ENCODE assay signal across 10 cellular contexts in the genomic region with DNA sequence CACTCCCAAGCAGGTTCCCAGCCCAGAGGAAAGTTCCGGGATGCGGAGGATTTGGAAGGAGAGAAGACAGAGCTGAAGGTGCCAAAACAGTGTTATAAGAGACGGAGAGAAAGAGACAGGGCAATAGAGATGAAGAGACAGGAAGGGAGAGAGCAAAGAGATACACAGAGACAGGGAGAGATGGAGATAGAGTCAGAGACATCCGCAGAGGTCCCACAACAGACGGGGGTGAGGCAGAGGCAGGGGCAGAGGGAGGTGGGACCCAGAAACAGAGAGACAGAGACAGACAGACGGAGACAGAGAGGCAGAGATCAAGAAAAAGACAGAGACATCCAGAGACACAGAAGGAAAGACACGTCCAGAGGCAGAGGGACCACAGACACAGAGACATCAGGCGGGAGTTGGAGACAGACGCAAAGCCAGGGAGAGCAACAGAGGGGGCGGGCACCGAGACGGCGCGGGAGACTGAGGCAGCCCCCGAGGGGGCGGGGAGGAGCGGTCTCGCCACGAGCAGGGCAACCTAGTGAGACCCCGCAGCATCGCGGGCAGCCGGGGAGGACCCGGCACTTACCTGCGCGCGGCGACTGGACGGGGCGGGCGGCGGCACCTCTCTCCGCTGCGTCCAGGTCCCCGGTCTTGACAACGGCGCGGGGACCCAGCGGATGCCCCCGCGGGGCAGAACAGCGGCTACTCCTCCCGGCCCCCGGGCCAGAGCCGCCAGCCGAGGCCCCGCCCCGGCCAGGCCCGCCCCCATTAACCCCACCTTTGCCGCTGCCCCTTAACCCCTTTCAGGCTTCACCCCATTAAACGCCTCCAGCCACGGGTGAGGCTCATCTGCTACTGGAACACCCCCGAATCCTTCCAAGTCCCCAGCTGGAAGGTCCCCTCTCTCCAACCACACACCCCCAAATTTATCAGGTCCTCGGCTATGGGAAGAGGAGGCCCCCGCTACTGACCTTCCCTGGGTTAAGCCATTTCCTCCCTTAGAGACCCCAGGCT. TPM values are rescaled to one million over a fixed set of nuclear protein-coding genes. Genes with fewer than 3 reads are reported as not detected.
DNase-seq lines count a peak whose midpoint lies in the region; ATAC-seq and TF ChIP-seq lines count a peak whose summit lies in the region.
"Had no signal": no experiment of that assay in that cellular context is flagged by ENCODE, and none has a peak within 500 bp of the region (broad histone marks: within the 10 kb centered on the region; RNA-seq: fewer than 3 reads in every experiment).

A gene (minus strand): TSS at position 689 of the 999 bp plus-strand sequence. CDS start 10,346 bp downstream, outside the sequence.

- H3K9me3 Mint-ChIP-seq in WTC11 = no peaks in the 10 kb centered on the region

- intact Hi-C loops in left cardiac atrium (cut with DNase I) = no loop called here
- intact Hi-C loops in sigmoid colon (cut with DNase I) = no loop called here

- H3K4me1 ChIP-seq in sigmoid colon = peaks cover 0 to 11% (median 4%) of the 10 kb centered on the region in 4 donors

- CTCF ChIA-PET in WTC11 (lab: Charles Lee) = interaction anchor here (0.9 to 5.2 kb wide), 4 partner anchors 11 to 73 kb away, joined by 3 to 81 read pairs (median 5); no protein-coding TSS in a partner anchor

- H3K27me3 Mint-ChIP-seq in WTC11 (ENCODE audit: low read depth) = peaks cover 74% of the 10 kb centered on the region

- H3K4me3 ChIP-seq in sigmoid colon = peak within 1 kb of the TSS; percentile 5 to 32 (median 28)
- H3K4me3 ChIP-seq: SK-N-MC, smooth muscle cell had no signal

- 6 to 8% methylated on average over 55 of the region's 55 CpGs for WGBS in sigmoid colon, 2 donors

- ATAC-seq in WTC11 = peak; percentile 85
- ATAC-seq in left cardiac atrium = peak; percentile 65 to 69
- no peak for ATAC-seq in GM18520 (IDR thresholded peaks at IDR 0.05; ENCODE audit: unreplicated experiment)
- ATAC-seq in HG02763 (IDR thresholded peaks at IDR 0.05; ENCODE audit: unreplicated experiment) = no peak
- no peak for ATAC-seq in GM19035 (IDR thresholded peaks at IDR 0.05; ENCODE audit: unreplicated experiment)

- H3K36me3 ChIP-seq in sigmoid colon = no peaks in the 10 kb centered on the region

- H3K4me1 Mint-ChIP-seq in WTC11 = peaks cover 54% of the 10 kb centered on the region

- TF ChIP-seq CTCF in GM20000 (IDR thresholded peaks at IDR 0.05; ENCODE audit: extremely low read depth, missing control alignments) (no peak), WTC11 (IDR thresholded peaks at IDR 0.05) (no peak), sigmoid colon (IDR thresholded peaks at IDR 0.05) (no peak), GM13976 (IDR thresholded peaks at IDR 0.05; ENCODE audit: borderline replicate concordance, control extremely low read depth, extremely low read depth, insufficient read depth, missing control alignments) (no peak)

- H3K27me3 ChIP-seq in sigmoid colon = peaks cover 15 to 80% (median 68%) of the 10 kb centered on the region in 3 donors

- peak within 1 kb of the TSS in 3 of 4 donors; percentile 4 to 56 (median 17) for H3K27ac ChIP-seq in sigmoid colon
- H3K27ac ChIP-seq: SK-N-MC had no signal

- peak within 1 kb of the TSS; percentile 65 for H3K4me3 Mint-ChIP-seq in WTC11

- H3K9me3 ChIP-seq in sigmoid colon = no peaks in the 10 kb centered on the region

- no peak for TF ChIP-seq EP300 in sigmoid colon (IDR thresholded peaks at IDR 0.05)

- POLR2A ChIA-PET in WTC11 (lab: Charles Lee) = interaction anchor here (0.5 kb wide), 1 partner anchor 15 kb away, joined by 3 read pairs; no protein-coding TSS in a partner anchor

- H3K27ac Mint-ChIP-seq in WTC11 = no peak within 1 kb of the TSS

- no peaks in the 10 kb centered on the region for H3K36me3 Mint-ChIP-seq in WTC11

- DNase-seq in GM20000 (ENCODE audit: low spot score) (peak; percentile 32), WTC11 (ENCODE audit: low spot score) (peak; percentile 79), left cardiac atrium (peak; percentile 62), sigmoid colon (no peak), GM13976 (ENCODE audit: low spot score) (no peak)

- in situ Hi-C loops in GM13976 (cut with MboI; ENCODE audit: low sequenced_read_pairs, unreplicated experiment) = no loop called here

- TF ChIP-seq POLR2A in sigmoid colon (IDR thresholded peaks at IDR 0.05) = no peak

TF ChIP-seq in WTC11, 78 proteins besides CTCF, POLR2A, EP300 and RAD21 (continues in another document):
- TF ChIP-seq ZNF121 (CRISPR knock-in tag; IDR thresholded peaks at IDR 0.05) = peak; percentile 99
- TF ChIP-seq, protein P1, sequence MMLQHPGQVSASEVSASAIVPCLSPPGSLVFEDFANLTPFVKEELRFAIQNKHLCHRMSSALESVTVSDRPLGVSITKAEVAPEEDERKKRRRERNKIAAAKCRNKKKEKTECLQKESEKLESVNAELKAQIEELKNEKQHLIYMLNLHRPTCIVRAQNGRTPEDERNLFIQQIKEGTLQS (CRISPR knock-in tag; conservative IDR thresholded peaks at IDR 0.05) = no peak
- no peak for TF ChIP-seq ZNF232 (CRISPR knock-in tag; IDR thresholded peaks at IDR 0.05)
- no peak for TF ChIP-seq CREM (CRISPR knock-in tag; IDR thresholded peaks at IDR 0.05)
- TF ChIP-seq TEAD1 (CRISPR knock-in tag; IDR thresholded peaks at IDR 0.05) = no peak
- TF ChIP-seq GTF2I (CRISPR knock-in tag; conservative IDR thresholded peaks at IDR 0.05) = 0 out of 2 replicates have a peak, but pooled peaks have one; percentile 56
- TF ChIP-seq, protein P2, sequence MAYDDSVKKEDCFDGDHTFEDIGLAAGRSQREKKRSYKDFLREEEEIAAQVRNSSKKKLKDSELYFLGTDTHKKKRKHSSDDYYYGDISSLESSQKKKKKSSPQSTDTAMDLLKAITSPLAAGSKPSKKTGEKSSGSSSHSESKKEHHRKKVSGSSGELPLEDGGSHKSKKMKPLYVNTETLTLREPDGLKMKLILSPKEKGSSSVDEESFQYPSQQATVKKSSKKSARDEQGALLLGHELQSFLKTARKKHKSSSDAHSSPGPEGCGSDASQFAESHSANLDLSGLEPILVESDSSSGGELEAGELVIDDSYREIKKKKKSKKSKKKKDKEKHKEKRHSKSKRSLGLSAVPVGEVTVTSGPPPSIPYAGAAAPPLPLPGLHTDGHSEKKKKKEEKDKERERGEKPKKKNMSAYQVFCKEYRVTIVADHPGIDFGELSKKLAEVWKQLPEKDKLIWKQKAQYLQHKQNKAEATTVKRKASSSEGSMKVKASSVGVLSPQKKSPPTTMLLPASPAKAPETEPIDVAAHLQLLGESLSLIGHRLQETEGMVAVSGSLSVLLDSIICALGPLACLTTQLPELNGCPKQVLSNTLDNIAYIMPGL (CRISPR knock-in tag; IDR thresholded peaks at IDR 0.05) = no peak
- no peak for TF ChIP-seq GRHL2 (CRISPR knock-in tag; IDR thresholded peaks at IDR 0.05; ENCODE audit: insufficient replicate concordance, severe bottlenecking)
- TF ChIP-seq SOX15 (CRISPR knock-in tag; IDR thresholded peaks at IDR 0.05) = no peak
- no peak for TF ChIP-seq ZNF396 (CRISPR knock-in tag; IDR thresholded peaks at IDR 0.05; ENCODE audit: borderline replicate concordance)
- no peak for TF ChIP-seq NR3C1 (CRISPR knock-in tag; conservative IDR thresholded peaks at IDR 0.05; ENCODE audit: low read depth)
- TF ChIP-seq NR2C2 (CRISPR knock-in tag; IDR thresholded peaks at IDR 0.05) = no peak
- TF ChIP-seq FOXK1 (CRISPR knock-in tag; IDR thresholded peaks at IDR 0.05) = no peak
- TF ChIP-seq SMAD4 (CRISPR knock-in tag; IDR thresholded peaks at IDR 0.05) = no peak
- no peak for TF ChIP-seq CREB1 (CRISPR knock-in tag; IDR thresholded peaks at IDR 0.05)
- TF ChIP-seq ZNF317 (CRISPR knock-in tag; IDR thresholded peaks at IDR 0.05; ENCODE audit: borderline replicate concordance, low read depth) = no peak
- TF ChIP-seq, protein P3, sequence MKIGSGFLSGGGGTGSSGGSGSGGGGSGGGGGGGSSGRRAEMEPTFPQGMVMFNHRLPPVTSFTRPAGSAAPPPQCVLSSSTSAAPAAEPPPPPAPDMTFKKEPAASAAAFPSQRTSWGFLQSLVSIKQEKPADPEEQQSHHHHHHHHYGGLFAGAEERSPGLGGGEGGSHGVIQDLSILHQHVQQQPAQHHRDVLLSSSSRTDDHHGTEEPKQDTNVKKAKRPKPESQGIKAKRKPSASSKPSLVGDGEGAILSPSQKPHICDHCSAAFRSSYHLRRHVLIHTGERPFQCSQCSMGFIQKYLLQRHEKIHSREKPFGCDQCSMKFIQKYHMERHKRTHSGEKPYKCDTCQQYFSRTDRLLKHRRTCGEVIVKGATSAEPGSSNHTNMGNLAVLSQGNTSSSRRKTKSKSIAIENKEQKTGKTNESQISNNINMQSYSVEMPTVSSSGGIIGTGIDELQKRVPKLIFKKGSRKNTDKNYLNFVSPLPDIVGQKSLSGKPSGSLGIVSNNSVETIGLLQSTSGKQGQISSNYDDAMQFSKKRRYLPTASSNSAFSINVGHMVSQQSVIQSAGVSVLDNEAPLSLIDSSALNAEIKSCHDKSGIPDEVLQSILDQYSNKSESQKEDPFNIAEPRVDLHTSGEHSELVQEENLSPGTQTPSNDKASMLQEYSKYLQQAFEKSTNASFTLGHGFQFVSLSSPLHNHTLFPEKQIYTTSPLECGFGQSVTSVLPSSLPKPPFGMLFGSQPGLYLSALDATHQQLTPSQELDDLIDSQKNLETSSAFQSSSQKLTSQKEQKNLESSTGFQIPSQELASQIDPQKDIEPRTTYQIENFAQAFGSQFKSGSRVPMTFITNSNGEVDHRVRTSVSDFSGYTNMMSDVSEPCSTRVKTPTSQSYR (CRISPR knock-in tag; IDR thresholded peaks at IDR 0.05) = no peak
- TF ChIP-seq, protein P4, sequence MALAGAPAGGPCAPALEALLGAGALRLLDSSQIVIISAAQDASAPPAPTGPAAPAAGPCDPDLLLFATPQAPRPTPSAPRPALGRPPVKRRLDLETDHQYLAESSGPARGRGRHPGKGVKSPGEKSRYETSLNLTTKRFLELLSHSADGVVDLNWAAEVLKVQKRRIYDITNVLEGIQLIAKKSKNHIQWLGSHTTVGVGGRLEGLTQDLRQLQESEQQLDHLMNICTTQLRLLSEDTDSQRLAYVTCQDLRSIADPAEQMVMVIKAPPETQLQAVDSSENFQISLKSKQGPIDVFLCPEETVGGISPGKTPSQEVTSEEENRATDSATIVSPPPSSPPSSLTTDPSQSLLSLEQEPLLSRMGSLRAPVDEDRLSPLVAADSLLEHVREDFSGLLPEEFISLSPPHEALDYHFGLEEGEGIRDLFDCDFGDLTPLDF (CRISPR knock-in tag; IDR thresholded peaks at IDR 0.05) = no peak
- peak; percentile 42 for TF ChIP-seq SP1 (CRISPR knock-in tag; conservative IDR thresholded peaks at IDR 0.05)

RNA-seq across cellular contexts. Expression of the gene that starts here (rescaled TPM):
- total RNA-seq in WTC11 (2021) (0.11 to 0.48 TPM (median 0.44 TPM) in 3 replicates), left cardiac atrium (10 to 100 TPM in 1 of 2 donors, 1 to 10 TPM in 1; 5.2 to 17.7 TPM), sigmoid colon (1 to 10 TPM in 1 of 4 donors, under 1 TPM in 3; 0.55 to 1.9 (median 0.85) TPM)
- polyA plus RNA-seq in sigmoid colon = 1 to 10 TPM in 2 of 3 donors, under 1 TPM in 1; 0.46 to 1.8 (median 1.8) TPM
- total RNA-seq: smooth muscle cell had no signal
- polyA plus RNA-seq: smooth muscle cell had no signal

Comparison
In these comparisons a context has a peak if more than half of its experiments do, and no peak if none do; other contexts are left out.
1. Peak in DNase-seq and ATAC-seq in WTC11; RNA of the gene not detected or under 1 TPM.
2. DNase-seq: peak in GM20000 (single experiment) and left cardiac atrium (single experiment); none in sigmoid colon (single experiment) and GM13976 (single experiment).
3. ATAC-seq: peak in left cardiac atrium (2 of 2); none in GM18520 (single experiment), HG02763 (single experiment) and GM19035 (single experiment).